Comparison of ENCODE assay signal across 21 cellular contexts in the genomic region with DNA sequence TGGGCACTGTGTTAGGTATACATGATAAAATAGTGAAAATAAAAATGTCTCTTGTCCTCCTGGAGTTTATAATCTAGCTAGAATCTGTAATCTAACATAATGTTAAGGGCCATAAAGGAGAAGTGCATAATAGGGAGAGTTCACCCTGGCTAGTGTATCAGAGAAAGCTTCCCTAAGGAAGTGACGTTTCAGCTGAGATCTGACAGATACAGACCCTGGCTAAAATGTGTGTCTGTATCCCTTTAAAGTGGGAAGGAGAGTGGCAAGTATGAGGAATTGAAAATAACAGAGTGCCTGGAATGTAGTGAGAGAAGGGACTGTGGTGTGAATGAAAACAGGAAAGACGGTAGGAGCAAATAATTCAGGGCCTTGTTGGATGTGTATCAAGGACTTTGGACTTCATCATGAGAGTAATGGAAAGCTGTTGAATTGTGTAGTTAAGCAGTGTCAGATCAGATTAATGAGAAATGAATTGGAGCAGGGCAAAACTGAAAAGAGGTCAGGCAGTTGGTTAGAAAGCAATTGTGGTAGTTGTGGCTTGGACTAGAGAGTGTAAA. TPM values are rescaled to one million over a fixed set of nuclear protein-coding genes. Genes with fewer than 3 reads are reported as not detected.
DNase-seq lines count a peak whose midpoint lies in the region; ATAC-seq, FAIRE-seq and TF ChIP-seq lines count a peak whose summit lies in the region.
"Had no signal": no experiment of that assay in that cellular context is flagged by ENCODE, and none has a peak within 500 bp of the region (broad histone marks: within the 10 kb centered on the region; RNA-seq: fewer than 3 reads in every experiment).

No MANE protein-coding gene starts in this region.

- no peak overlapping the region for H3K9ac ChIP-seq in liver (ENCODE audit: low read depth in 1 of 2, low read length in 2 of 2)
- H3K9ac ChIP-seq in HepG2 (ENCODE audit: insufficient read depth, low read depth, low read length) = no peak overlapping the region
- H3K9ac ChIP-seq: BLaER1, KMS-11 had no signal

- H3K36me3 ChIP-seq in liver (ENCODE audit: control insufficient read depth in 4 of 4, insufficient read depth in 3 of 4, low read depth in 1 of 4, low read length in 3 of 4) (no peaks in the 10 kb centered on the region), HepG2 (replicated peaks in 1 of 2; ENCODE audit: control insufficient read depth in 1 of 2, insufficient read depth in 2 of 2, low read length in 2 of 2) (no peaks in the 10 kb centered on the region), body of pancreas (replicated peaks in 1 of 2; ENCODE audit: insufficient read depth in 1 of 2, low read depth in 2 of 2) (no peaks in the 10 kb centered on the region), small intestine (ENCODE audit: control insufficient read depth in 2 of 2, insufficient read depth in 2 of 2, low read length in 2 of 2) (no peaks in the 10 kb centered on the region)
- H3K36me3 ChIP-seq: BLaER1 had no signal

- H3K27ac ChIP-seq in liver (ENCODE audit: low read depth in 1 of 2, low read length in 2 of 2) (peak overlapping the region in 1 of 2 donors; percentile 14), HepG2 (ENCODE audit: extremely low read length, insufficient read depth, low read length) (no peak overlapping the region), body of pancreas (peak overlapping the region in 3 of 4 donors; percentile 25 to 71 (median 46)), small intestine (ENCODE audit: low read depth in 1 of 2, low read length in 1 of 2) (peak overlapping the region; percentile 43 to 60)
- H3K27ac ChIP-seq: BLaER1, KMS-11, RWPE1, skin epidermis had no signal

- intact Hi-C loops in HepG2 (cut with micrococcal nuclease; ENCODE audit: unreplicated experiment) = no loop called here
- intact Hi-C loops in body of pancreas (cut with DNase I) = loop anchor here (10.0 kb wide), 1 partner anchor 288 kb away; no protein-coding TSS in a partner anchor

- TF ChIP-seq EP300 in HepG2 (IDR thresholded peaks at IDR 0.05; ENCODE audit: low read depth in 2 of 2, low read length in 2 of 2) = no peak
- TF ChIP-seq EP300 in HepG2 (CRISPR knock-in tag; IDR thresholded peaks at IDR 0.05; ENCODE audit: borderline replicate concordance) = no peak

- no peak for TF ChIP-seq POLR2A in HepG2 (IDR thresholded peaks at IDR 0.05; ENCODE audit: insufficient read depth in 1 of 2, low read depth in 2 of 2, low read length in 2 of 2)
- no peak for TF ChIP-seq POLR2A in body of pancreas (IDR thresholded peaks at IDR 0.05)
- TF ChIP-seq POLR2A in erythroblast (IDR thresholded peaks at IDR 0.05; ENCODE audit: low read length) = no peak

- no peaks in the 10 kb centered on the region for H3K27me3 ChIP-seq in liver (ENCODE audit: control insufficient read depth in 4 of 4, insufficient read depth in 4 of 4, low read length in 3 of 4)
- H3K27me3 ChIP-seq in HepG2 (ENCODE audit: control insufficient read depth in 1 of 2, insufficient read depth in 2 of 2, low read length in 2 of 2) = no peaks in the 10 kb centered on the region
- H3K27me3 ChIP-seq in body of pancreas = no peaks in the 10 kb centered on the region
- no peaks in the 10 kb centered on the region for H3K27me3 ChIP-seq in small intestine (ENCODE audit: control insufficient read depth in 2 of 2, insufficient read depth in 2 of 2, low read length in 2 of 2)
- H3K27me3 ChIP-seq: BLaER1 had no signal

- WGBS in liver = 18% methylated on average over 2 of the region's 2 CpGs
- WGBS in HepG2 (ENCODE audit: low lambda C conversion rate) = 64% methylated on average over 2 of the region's 2 CpGs
- WGBS in body of pancreas, 2 donors = 10 to 12% methylated on average over 2 of the region's 2 CpGs
- WGBS in small intestine, 3 donors = 2 to 12% (median 3%) methylated on average over 2 of the region's 2 CpGs

- no peaks in the 10 kb centered on the region for H3K79me2 ChIP-seq in HepG2 (ENCODE audit: insufficient read depth, low read length)

- H3K9me3 ChIP-seq in liver (ENCODE audit: control insufficient read depth in 4 of 4, low read length in 3 of 4) (no peaks in the 10 kb centered on the region), HepG2 (ENCODE audit: low read length) (no peaks in the 10 kb centered on the region; the same call in 1 of the 2 replicates), body of pancreas (no peaks in the 10 kb centered on the region), small intestine (ENCODE audit: control insufficient read depth, low read depth) (no peaks in the 10 kb centered on the region)

- H3K4me2 ChIP-seq in HepG2 (ENCODE audit: low read depth, low read length) = no peak overlapping the region
- H3K4me2 ChIP-seq: BLaER1, KMS-11 had no signal

- BruUV-seq in HepG2 (replicated peaks; lab: Mats Ljungman, UMichigan) = no TSS peak

- no peak overlapping the region for H2AFZ ChIP-seq in HepG2 (ENCODE audit: low read length)

- H3K4me3 ChIP-seq in liver (ENCODE audit: low read depth in 1 of 3, low read length in 3 of 3) = no peak overlapping the region
- H3K4me3 ChIP-seq in HepG2 (replicated peaks in 1 of 3; ENCODE audit: insufficient read depth in 1 of 3, low read depth in 2 of 3, low read length in 3 of 3) = no peak overlapping the region
- no peak overlapping the region for H3K4me3 ChIP-seq in body of pancreas
- no peak overlapping the region for H3K4me3 ChIP-seq in small intestine (ENCODE audit: low read depth in 1 of 2, low read length in 2 of 2)
- H3K4me3 ChIP-seq: BLaER1, skin epidermis had no signal

- POLR2A ChIA-PET in HepG2 (lab: Yijun Ruan, JAX) = no interaction called here

- no peak for FAIRE-seq in HepG2 (lab: Jason Lieb, UNC)
- FAIRE-seq in small intestine (lab: Jason Lieb, UNC) = peak; percentile 70
- FAIRE-seq: TTC549 had no signal

- DNase-seq in HepG2 (ENCODE audit: low spot score) (no peak), body of pancreas (peak in 1 of 4 donors; percentile 12), left lobe of liver (ENCODE audit: low spot score) (no peak), small intestine (peak; percentile 88), DMS153 (lab: John Stamatoyannopoulos, UW) (no peak), GM19240 (ENCODE audit: insufficient read length, low spot score) (no peak), erythroblast (lab: John Stamatoyannopoulos, UW) (no peak)
- DNase-seq: activated CD4-positive, alpha-beta T cell treated with anti-CD3 and anti-CD28 coated beads for 4 hours; Calu3; mammary epithelial cell; NCI-H1092; NCI-H2029; NCI-H510A; stimulated activated CD4-positive, alpha-beta T cell treated with anti-CD3 and anti-CD28 coated beads, Interleukin-2, amount 100 ng/mL, for 48 hours; stimulated activated naive CD4-positive, alpha-beta T cell treated with Interleukin-2 at 50 U/mL for 16 hours had no signal

- TF ChIP-seq CTCF in liver (IDR thresholded peaks at IDR 0.05; ENCODE audit: low read depth, low read length, missing input control) = no peak
- no peak for TF ChIP-seq CTCF in HepG2 (CRISPR knock-in tag; IDR thresholded peaks at IDR 0.05)
- no peak for TF ChIP-seq CTCF in body of pancreas (IDR thresholded peaks at IDR 0.05)

- CTCF ChIA-PET in HepG2 (lab: Yijun Ruan, JAX; ENCODE audit: low intra/inter-chr PET ratio, low total read pairs) = no interaction called here

- in situ Hi-C loops in HepG2 (cut with HindIII; ENCODE audit: extremely low pct_ligation_motif_present, low pct_unique_long_range_greater_than_20kb) = loop anchor here (5.0 kb wide), 1 partner anchor 285 kb away; no protein-coding TSS in a partner anchor

- H4K20me1 ChIP-seq in HepG2 (ENCODE audit: insufficient read depth, low read length) = no peaks in the 10 kb centered on the region

- TF ChIP-seq RAD21 in liver (IDR thresholded peaks at IDR 0.05) (peak in 1 of 2 donors; percentile 26), HepG2 (CRISPR knock-in tag; IDR thresholded peaks at IDR 0.05) (no peak)

- ATAC-seq in HepG2 (no peak), body of pancreas (peak; percentile 83), left lobe of liver (peak; percentile 80)

- peaks cover 2 to 13% (median 8%) of the 10 kb centered on the region in 4 donors for H3K4me1 ChIP-seq in liver (ENCODE audit: control insufficient read depth in 4 of 4, insufficient read depth in 4 of 4, low read length in 3 of 4)
- H3K4me1 ChIP-seq in HepG2 (ENCODE audit: insufficient read depth, low read length) = peaks cover 12% of the 10 kb centered on the region
- peaks cover 18% of the 10 kb centered on the region for H3K4me1 ChIP-seq in body of pancreas
- H3K4me1 ChIP-seq in small intestine (ENCODE audit: control insufficient read depth in 2 of 2, insufficient read depth in 1 of 2, low read depth in 1 of 2, low read length in 1 of 2) = peaks cover 2% of the 10 kb centered on the region in 2 donors

TF ChIP-seq in liver, 16 proteins besides CTCF, POLR2A, EP300 and RAD21 (continues in another document):
- TF ChIP-seq GABPA (IDR thresholded peaks at IDR 0.05 in 1 of 2, conservative IDR thresholded peaks at IDR 0.05 in 1 of 2) = peak in 1 of 2 donors; percentile 13

RNA-seq across cellular contexts. Expression of gene NEO1, which starts 30.5 kb away (rescaled TPM):
- total RNA-seq in liver (1 to 10 TPM; 5.6 to 9.9 TPM), HepG2 (2016; rRNA removed; fragmentation: Illumina TruSeq; extraction: Trizol) (10.0 and 11.0 TPM in 2 replicates), body of pancreas (10 to 100 TPM; 18.2 to 29.7 TPM), left lobe of liver (9.2 TPM)
- polyA plus RNA-seq in liver (1 to 10 TPM; 1.6 to 5.9 TPM), HepG2 (2011; rRNA removed) (8.4 and 9.1 TPM in 2 replicates), small intestine (10 to 100 TPM in 2 of 3 donors, 1 to 10 TPM in 1; 8.4 to 28.8 (median 14.5) TPM)
- 1.2 and 3.5 TPM in 2 replicates for total RNA-seq in HepG2 (2016; cell fraction: cytosol; rRNA removed; fragmentation: Illumina TruSeq; extraction: Trizol; ENCODE audit: low read depth)
- 6.9 and 13.6 TPM in 2 replicates for total RNA-seq in HepG2 (2016; cell fraction: insoluble cytoplasmic fraction; rRNA removed; fragmentation: Illumina TruSeq; extraction: Trizol)
- 6.0 and 6.5 TPM in 2 replicates for total RNA-seq in HepG2 (2016; cell fraction: membrane; rRNA removed; fragmentation: Illumina TruSeq; extraction: Trizol)
- total RNA-seq in HepG2 (2016; cell fraction: nucleus; rRNA removed; fragmentation: Illumina TruSeq; extraction: Trizol) = 19.6 and 20.3 TPM in 2 replicates
- polyA plus RNA-seq in HepG2 (2011; cell fraction: cytosol; rRNA removed) = 9.5 and 9.7 TPM in 2 replicates
- polyA plus RNA-seq in HepG2 (2011; cell fraction: nucleus; rRNA removed) = 8.3 and 9.8 TPM in 2 replicates
- 10.0 and 15.1 TPM in 2 replicates for polyA plus RNA-seq in HepG2 (2012)
- 0.67 and 1.0 TPM in 2 replicates for polyA plus RNA-seq in HepG2 (2016; cell fraction: cytosol; fragmentation: Illumina TruSeq; extraction: Trizol; ENCODE audit: low read depth)
- polyA plus RNA-seq in HepG2 (2016; cell fraction: insoluble cytoplasmic fraction; fragmentation: Illumina TruSeq; extraction: Trizol; ENCODE audit: low read depth) = 4.7 and 7.6 TPM in 2 replicates
- polyA plus RNA-seq in HepG2 (2016; cell fraction: membrane; fragmentation: Illumina TruSeq; extraction: Trizol; ENCODE audit: low read depth) = 2.4 and 2.6 TPM in 2 replicates
- 14.1 and 15.2 TPM in 2 replicates for polyA plus RNA-seq in HepG2 (2016; cell fraction: nucleus; fragmentation: Illumina TruSeq; extraction: Trizol; ENCODE audit: insufficient read depth, low read depth)
- 17.6 and 22.5 TPM in 2 replicates for polyA minus RNA-seq in HepG2 (2011; rRNA and poly(A)+ RNA removed; ENCODE audit: low replicate concordance)
- polyA minus RNA-seq in HepG2 (2011; cell fraction: cytosol; rRNA and poly(A)+ RNA removed) = 7.7 and 7.9 TPM in 2 replicates
- 14.0 and 27.7 TPM in 2 replicates for polyA minus RNA-seq in HepG2 (2011; cell fraction: nucleus; rRNA and poly(A)+ RNA removed)
